Comparison of ENCODE assay signal across 8 cellular contexts in the genomic region with DNA sequence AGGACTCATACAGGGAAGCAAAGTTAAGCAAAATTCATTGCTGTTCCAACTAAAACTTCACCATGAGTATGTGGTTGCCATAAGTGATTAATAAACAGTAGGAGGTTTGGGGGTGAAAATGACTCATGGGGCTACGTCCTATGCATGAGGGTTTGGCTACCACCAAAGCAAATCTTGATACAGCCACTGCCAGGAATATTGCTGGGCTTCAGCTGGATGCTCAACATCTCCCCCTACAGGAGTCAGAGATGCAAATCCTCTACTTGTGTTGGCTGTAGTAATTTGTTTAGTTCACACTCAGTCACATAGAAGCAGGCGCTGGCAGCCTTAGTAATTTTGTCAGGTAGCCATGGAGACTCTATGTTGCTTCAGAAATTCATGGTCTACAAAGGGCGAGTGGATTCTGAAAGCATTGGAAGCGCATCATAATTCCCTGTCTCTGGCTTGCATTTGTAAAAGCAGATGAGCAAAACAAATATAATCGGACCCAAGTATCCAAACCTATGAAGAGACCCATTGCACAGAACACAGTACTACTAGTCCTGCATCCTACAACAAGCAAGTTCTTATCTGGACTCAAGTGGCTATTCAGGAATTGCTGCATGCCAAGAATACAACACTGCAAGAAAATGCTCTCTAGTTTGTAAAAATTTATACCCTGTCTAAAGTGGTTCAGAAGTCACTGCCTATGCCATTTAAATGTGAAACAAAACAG.
A peak's percentile ranks its signal among the peaks of the same experiment; 100 is the strongest.
DNase-seq lines count a peak whose midpoint lies in the region; TF ChIP-seq lines count a peak whose summit lies in the region.

No MANE protein-coding gene starts in this region.

- no peaks in the 10 kb centered on the region for H3K27me3 ChIP-seq in SJCRH30

- H3K27ac ChIP-seq in 22Rv1 (no peak overlapping the region), SJCRH30 (peak overlapping the region; percentile 33; the same call in 1 of the 2 replicates)

- intact Hi-C loops in head of caudate nucleus (cut with DNase I), result no loop called here

- H3K9me3 ChIP-seq in SJCRH30 (replicated peaks), result no peaks in the 10 kb centered on the region

- DNase-seq in HPDE6-E6E7 (ENCODE audit: extremely low spot score), result peak; percentile 64
- DNase-seq in SJCRH30, result peak; percentile 76 to 88
- peak; percentile 66 for DNase-seq in activated naive CD4-positive, alpha-beta T cell treated with anti-CD3 and anti-CD28 coated beads, Interleukin-2, amount 50 U/mL, for 16 hours
- DNase-seq in head of caudate nucleus, result peak in 34 of 42 donors; percentile 5 to 74 (median 42)
- peak; percentile 10 for DNase-seq in putamen (ENCODE audit: low spot score)
- no peak for DNase-seq in mesenteric fat pad (ENCODE audit: low spot score)

- peaks cover 26% of the 10 kb centered on the region for H3K4me1 ChIP-seq in SJCRH30

- no peak overlapping the region for H3K4me3 ChIP-seq in SJCRH30

- TF ChIP-seq CTCF in 22Rv1 (IDR thresholded peaks at IDR 0.05), result peak; percentile 93
- TF ChIP-seq CTCF in GM12872 (IDR thresholded peaks at IDR 0.05; ENCODE audit: insufficient read depth, low read depth, low read length), result peak; percentile 88

- H3K36me3 ChIP-seq in SJCRH30, result no peaks in the 10 kb centered on the region
